ENCODE assay signal across 8 cellular contexts in the genomic region with DNA sequence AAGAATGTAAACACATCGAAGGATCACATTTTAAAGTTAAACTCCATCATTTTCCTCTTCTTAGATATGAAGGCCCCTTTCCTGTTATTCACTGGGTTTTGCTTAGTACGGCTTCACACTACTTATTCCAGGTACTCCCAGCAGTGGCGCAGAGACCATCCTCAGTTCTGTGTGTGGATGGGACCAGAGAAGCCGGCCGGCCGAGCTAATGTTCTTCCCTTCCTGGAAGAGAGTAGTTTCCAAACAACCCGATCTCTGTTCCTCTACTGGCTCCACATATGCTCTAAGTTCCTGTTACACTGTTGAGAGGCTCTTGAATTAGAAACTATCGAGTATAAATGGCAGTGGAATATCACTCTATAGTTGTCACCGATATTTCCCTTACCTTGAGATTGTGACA. TPM values are rescaled to one million over a fixed set of nuclear protein-coding genes. Genes with fewer than 3 reads are reported as not detected.
A peak's percentile ranks its signal among the peaks of the same experiment; 100 is the strongest.
DNase-seq lines count a peak whose midpoint lies in the region; ATAC-seq and TF ChIP-seq lines count a peak whose summit lies in the region.

No MANE protein-coding gene starts in this region.

- H3K27me3 ChIP-seq in hepatocyte (no peaks in the 10 kb centered on the region), spleen (replicated peaks in 1 of 7) (no peaks in the 10 kb centered on the region)

- H3K27ac ChIP-seq in hepatocyte (peak overlapping the region; percentile 86), spleen (peak overlapping the region; percentile 73 to 91 (median 83))

- peak overlapping the region; percentile 84 for H2AFZ ChIP-seq in hepatocyte

- intact Hi-C loops in Right ventricle myocardium superior (cut with DNase I): no loop called here
- intact Hi-C loops in cardiac septum (cut with DNase I): no loop called here
- intact Hi-C loops in activated CD8-positive, alpha-beta T cell treated with anti-CD3 and anti-CD28 coated beads for 36 hours (cut with micrococcal nuclease): no loop called here
- intact Hi-C loops in spleen (cut with DNase I; ENCODE audit: low total_unique reads): no loop called here

- no peak for TF ChIP-seq POLR2A in spleen (IDR thresholded peaks at IDR 0.05)

- peaks cover 31% of the 10 kb centered on the region for H3K79me2 ChIP-seq in hepatocyte

- H3K9me3 ChIP-seq in hepatocyte (ENCODE audit: low read depth): no peaks in the 10 kb centered on the region
- H3K9me3 ChIP-seq in spleen: no peaks in the 10 kb centered on the region

- no peaks in the 10 kb centered on the region for H3K9me2 ChIP-seq in hepatocyte (replicated peaks; ENCODE audit: insufficient read depth)

- 76% methylated on average over 9 of the region's 9 CpGs for WGBS in hepatocyte (ENCODE audit: low lambda C conversion rate, missing lambda C conversion rate)
- 55 to 71% (median 57%) methylated on average over 9 of the region's 9 CpGs for WGBS in spleen, 5 donors

- DNase-seq in Right ventricle myocardium superior (peak; percentile 57), cardiac septum (ENCODE audit: low spot score) (no peak), hepatocyte (ENCODE audit: low spot score) (no peak), spleen (peak; percentile 84), GM19238 (ENCODE audit: insufficient read length, low spot score) (no peak), HuH-7.5 (ENCODE audit: low spot score) (no peak)
- DNase-seq in activated CD8-positive, alpha-beta T cell treated with anti-CD3 and anti-CD28 coated beads for 36 hours: no peak

- peak overlapping the region; percentile 58 for H3K27ac Mint-ChIP-seq in activated CD8-positive, alpha-beta T cell treated with anti-CD3 and anti-CD28 coated beads for 36 hours

- peak overlapping the region; percentile 84 for H3K4me3 Mint-ChIP-seq in activated CD8-positive, alpha-beta T cell treated with anti-CD3 and anti-CD28 coated beads for 36 hours

- H3K4me3 ChIP-seq in hepatocyte (peak overlapping the region; percentile 95), spleen (peak overlapping the region; percentile 66 to 91 (median 86))

- H3K36me3 Mint-ChIP-seq in activated CD8-positive, alpha-beta T cell treated with anti-CD3 and anti-CD28 coated beads for 36 hours (ENCODE audit: low read depth): peaks cover 25% of the 10 kb centered on the region

- peaks cover 19% of the 10 kb centered on the region for H3K4me1 ChIP-seq in hepatocyte (ENCODE audit: insufficient read depth)
- peaks cover 0 to 33% (median 21%) of the 10 kb centered on the region in 6 donors for H3K4me1 ChIP-seq in spleen

- H3K36me3 ChIP-seq in hepatocyte (replicated peaks; ENCODE audit: insufficient read depth, low read depth) (no peaks in the 10 kb centered on the region), spleen (peaks cover 2 to 47% (median 16%) of the 10 kb centered on the region in 6 donors)

- CTCF ChIA-PET in activated CD8-positive, alpha-beta T cell treated with anti-CD3 and anti-CD28 coated beads for 36 hours (lab: Charles Lee): interaction anchor here (2.5 kb wide), 1 partner anchor 236 kb away, joined by 7 read pairs; no protein-coding TSS in a partner anchor

- peak overlapping the region; percentile 88 for H3K4me2 ChIP-seq in hepatocyte

- H4K20me1 ChIP-seq in hepatocyte (ENCODE audit: insufficient read depth, poor library complexity, severe bottlenecking): no peaks in the 10 kb centered on the region

- ATAC-seq in Right ventricle myocardium superior (ENCODE audit: poor library complexity): peak; percentile 6
- no peak for ATAC-seq in activated CD8-positive, alpha-beta T cell treated with anti-CD3 and anti-CD28 coated beads for 36 hours
- ATAC-seq in GM19324 (IDR thresholded peaks at IDR 0.05; ENCODE audit: low FRiP score, unreplicated experiment): no peak

- no peaks in the 10 kb centered on the region for H3K9me3 Mint-ChIP-seq in activated CD8-positive, alpha-beta T cell treated with anti-CD3 and anti-CD28 coated beads for 36 hours

- TF ChIP-seq CTCF in activated CD8-positive, alpha-beta T cell treated with anti-CD3 and anti-CD28 coated beads for 36 hours (IDR thresholded peaks at IDR 0.05): no peak
- TF ChIP-seq CTCF in hepatocyte (IDR thresholded peaks at IDR 0.05; ENCODE audit: poor library complexity) (no peak), spleen (IDR thresholded peaks at IDR 0.05 in 8 of 11, conservative IDR thresholded peaks at IDR 0.05 in 3 of 11) (no peak)

- POLR2A ChIA-PET in activated CD8-positive, alpha-beta T cell treated with anti-CD3 and anti-CD28 coated beads for 36 hours (lab: Charles Lee): interaction anchor here (0.7 to 1.0 kb wide), 2 partner anchors 17 to 81 kb away, joined by 3 to 4 read pairs; no protein-coding TSS in a partner anchor

- no peaks in the 10 kb centered on the region for H3K27me3 Mint-ChIP-seq in activated CD8-positive, alpha-beta T cell treated with anti-CD3 and anti-CD28 coated beads for 36 hours

- H3K4me1 Mint-ChIP-seq in activated CD8-positive, alpha-beta T cell treated with anti-CD3 and anti-CD28 coated beads for 36 hours (ENCODE audit: low read depth): peaks cover 30% of the 10 kb centered on the region

RNA-seq across cellular contexts. Expression of a gene that starts 0.7 kb away (rescaled TPM):
- 9.5 TPM for total RNA-seq in Right ventricle myocardium superior
- total RNA-seq in cardiac septum: 12.1 TPM
- total RNA-seq in activated CD8-positive, alpha-beta T cell treated with anti-CD3 and anti-CD28 coated beads for 36 hours: 10 to 100 TPM; 35.2 to 36.6 TPM
- 19.3 and 27.3 TPM in 2 replicates for total RNA-seq in hepatocyte
- 12.8 and 21.0 TPM in 2 replicates for polyA plus RNA-seq in hepatocyte
- 10 to 100 TPM; 25.8 to 53.2 (median 28.6) TPM for total RNA-seq in spleen
- polyA plus RNA-seq in spleen: 1 to 10 TPM; 5.3 to 9.5 (median 7.4) TPM

Comparison
In these comparisons a context has a peak if more than half of its experiments do, and no peak if none do; other contexts are left out.
1. DNase-seq: peak in Right ventricle myocardium superior (single experiment) and spleen (single experiment); none in cardiac septum (single experiment), activated CD8-positive, alpha-beta T cell treated with anti-CD3 and anti-CD28 coated beads for 36 hours (single experiment), hepatocyte (single experiment), GM19238 (single experiment) and HuH-7.5 (single experiment).